ENCODE assay signal across 24 cellular contexts in the genomic region with DNA sequence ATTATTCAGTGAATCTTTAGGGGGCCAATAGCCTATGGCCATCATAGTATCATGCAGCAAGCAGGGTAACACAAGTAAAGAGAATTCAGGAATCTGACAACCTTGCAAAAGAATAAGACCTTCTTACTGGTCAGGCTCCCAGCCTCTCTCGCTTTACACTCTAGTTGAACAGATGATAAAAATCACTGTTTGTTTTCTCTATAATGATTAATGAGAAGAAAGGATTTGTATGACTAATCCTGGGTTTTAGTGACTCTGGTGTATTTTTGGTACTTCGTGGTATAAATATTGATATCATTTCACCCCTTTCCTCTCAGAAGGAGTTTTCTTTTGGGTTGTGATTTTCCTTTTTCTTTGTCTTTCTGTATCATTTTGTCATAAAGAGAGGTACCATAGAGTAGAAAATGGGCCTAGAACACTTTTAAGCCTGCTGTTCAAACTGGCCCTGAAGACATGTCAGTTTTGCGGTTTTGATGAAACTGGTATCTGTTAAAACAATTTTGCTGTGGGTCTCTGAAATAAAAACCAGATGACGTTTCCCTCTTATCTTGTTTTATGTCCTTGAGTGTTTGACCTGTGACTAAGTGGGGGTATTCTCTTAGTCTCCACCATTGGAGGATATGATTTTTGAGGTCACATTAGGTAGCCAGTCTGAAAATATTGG.
"Had no signal": no experiment of that assay in that cellular context is flagged by ENCODE, and none has a peak within 500 bp of the region (broad histone marks: within the 10 kb centered on the region; RNA-seq: fewer than 3 reads in every experiment).

No MANE protein-coding gene starts in this region.

- H3K36me3 ChIP-seq: adrenal gland, ascending aorta, left lung, tibial nerve, WERI-Rb-1 had no signal

- H3K4me3 ChIP-seq: adrenal gland, ascending aorta, left lung, lung, tibial nerve had no signal

- ATAC-seq: activated naive CD4-positive, alpha-beta T cell treated with anti-CD3 and anti-CD28 coated beads, Interleukin-2, amount 50 U/mL, for 72 hours; activated T-helper 17 cell treated with anti-CD3 and anti-CD28 coated beads, Interleukin-2, amount 50 U/mL, for 72 hours; left lung; sciatic nerve; stimulated activated effector memory CD8-positive, alpha-beta T cell treated with anti-CD3 and anti-CD28 coated beads, Interleukin-12 subunit alpha, Interleukin-12 subunit beta, amount 100 ng/mL, for 72 hours; stimulated activated naive CD8-positive, alpha-beta T cell treated with anti-CD3 and anti-CD28 coated beads, Interleukin-15, amount 100 ng/mL, for 72 hours had no signal

- H3K27ac Mint-ChIP-seq: activated naive CD4-positive, alpha-beta T cell treated with anti-CD3 and anti-CD28 coated beads, Interleukin-2, amount 50 U/mL, for 72 hours; activated T-cell treated with anti-CD3 and anti-CD28 coated beads, Interleukin-2, amount 50 U/mL, for 24 hours; activated T-helper 17 cell treated with anti-CD3 and anti-CD28 coated beads, Interleukin-2, amount 50 U/mL, for 72 hours; stimulated activated effector memory CD8-positive, alpha-beta T cell treated with anti-CD3 and anti-CD28 coated beads, Interleukin-12 subunit alpha, Interleukin-12 subunit beta, amount 100 ng/mL, for 72 hours; stimulated activated naive CD8-positive, alpha-beta T cell treated with anti-CD3 and anti-CD28 coated beads, Interleukin-15, amount 100 ng/mL, for 72 hours had no signal

- DNase-seq: activated CD8-positive, alpha-beta memory T cell treated with anti-CD3 and anti-CD28 coated beads for 24 hours; activated CD8-positive, alpha-beta memory T cell treated with anti-CD3 and anti-CD28 coated beads, Interleukin-2, amount 50 U/mL, for 4 hours; activated T-cell treated with anti-CD3 and anti-CD28 coated beads, Interleukin-2, amount 50 U/mL, for 24 hours; adrenal gland; central memory CD4-positive, alpha-beta T cell; dermis blood vessel endothelial cell; effector memory CD4-positive, alpha-beta T cell; foreskin melanocyte; kidney; left lung; naive B cell; nucleus accumbens; small intestine; stimulated activated CD4-positive, alpha-beta T cell treated with anti-CD3 and anti-CD28 coated beads, Interleukin-2, amount 100 ng/mL, for 24 hours; stimulated activated naive CD8-positive, alpha-beta T cell treated with anti-CD3 and anti-CD28 coated beads, Interleukin-15, amount 100 ng/mL, for 72 hours; WERI-Rb-1 had no signal

- H3K27ac ChIP-seq: adrenal gland, ascending aorta, left lung, tibial nerve, WERI-Rb-1 had no signal

- FAIRE-seq: small intestine, TTC549 had no signal

- H3K27me3 Mint-ChIP-seq: activated T-helper 17 cell treated with anti-CD3 and anti-CD28 coated beads, Interleukin-2, amount 50 U/mL, for 72 hours; naive B cell; stimulated activated naive CD8-positive, alpha-beta T cell treated with anti-CD3 and anti-CD28 coated beads, Interleukin-15, amount 100 ng/mL, for 72 hours had no signal

- H3K27me3 ChIP-seq: adrenal gland, ascending aorta, left lung, tibial nerve had no signal

- H3K4me1 ChIP-seq: adrenal gland, ascending aorta, left lung, tibial nerve had no signal

- H3K4me1 Mint-ChIP-seq: activated T-helper 17 cell treated with anti-CD3 and anti-CD28 coated beads, Interleukin-2, amount 50 U/mL, for 72 hours; naive B cell; stimulated activated effector memory CD8-positive, alpha-beta T cell treated with anti-CD3 and anti-CD28 coated beads, Interleukin-12 subunit alpha, Interleukin-12 subunit beta, amount 100 ng/mL, for 72 hours; stimulated activated naive CD8-positive, alpha-beta T cell treated with anti-CD3 and anti-CD28 coated beads, Interleukin-15, amount 100 ng/mL, for 72 hours had no signal

- H3K4me3 Mint-ChIP-seq: activated T-cell treated with anti-CD3 and anti-CD28 coated beads, Interleukin-2, amount 50 U/mL, for 24 hours; activated T-helper 17 cell treated with anti-CD3 and anti-CD28 coated beads, Interleukin-2, amount 50 U/mL, for 72 hours; naive B cell; stimulated activated effector memory CD8-positive, alpha-beta T cell treated with anti-CD3 and anti-CD28 coated beads, Interleukin-12 subunit alpha, Interleukin-12 subunit beta, amount 100 ng/mL, for 72 hours; stimulated activated naive CD8-positive, alpha-beta T cell treated with anti-CD3 and anti-CD28 coated beads, Interleukin-15, amount 100 ng/mL, for 72 hours had no signal

- H3K36me3 Mint-ChIP-seq: activated naive CD4-positive, alpha-beta T cell treated with anti-CD3 and anti-CD28 coated beads, Interleukin-2, amount 50 U/mL, for 72 hours; naive B cell; stimulated activated effector memory CD8-positive, alpha-beta T cell treated with anti-CD3 and anti-CD28 coated beads, Interleukin-12 subunit alpha, Interleukin-12 subunit beta, amount 100 ng/mL, for 72 hours had no signal

- H3K9me3 ChIP-seq: adrenal gland, ascending aorta, left lung, tibial nerve had no signal

- H3K9me3 Mint-ChIP-seq: activated naive CD4-positive, alpha-beta T cell treated with anti-CD3 and anti-CD28 coated beads, Interleukin-2, amount 50 U/mL, for 72 hours; activated T-cell treated with anti-CD3 and anti-CD28 coated beads, Interleukin-2, amount 50 U/mL, for 24 hours; activated T-helper 17 cell treated with anti-CD3 and anti-CD28 coated beads, Interleukin-2, amount 50 U/mL, for 72 hours; stimulated activated effector memory CD8-positive, alpha-beta T cell treated with anti-CD3 and anti-CD28 coated beads, Interleukin-12 subunit alpha, Interleukin-12 subunit beta, amount 100 ng/mL, for 72 hours; stimulated activated naive CD8-positive, alpha-beta T cell treated with anti-CD3 and anti-CD28 coated beads, Interleukin-15, amount 100 ng/mL, for 72 hours had no signal
